Comparison of ENCODE assay signal across 8 cellular contexts in the genomic region with DNA sequence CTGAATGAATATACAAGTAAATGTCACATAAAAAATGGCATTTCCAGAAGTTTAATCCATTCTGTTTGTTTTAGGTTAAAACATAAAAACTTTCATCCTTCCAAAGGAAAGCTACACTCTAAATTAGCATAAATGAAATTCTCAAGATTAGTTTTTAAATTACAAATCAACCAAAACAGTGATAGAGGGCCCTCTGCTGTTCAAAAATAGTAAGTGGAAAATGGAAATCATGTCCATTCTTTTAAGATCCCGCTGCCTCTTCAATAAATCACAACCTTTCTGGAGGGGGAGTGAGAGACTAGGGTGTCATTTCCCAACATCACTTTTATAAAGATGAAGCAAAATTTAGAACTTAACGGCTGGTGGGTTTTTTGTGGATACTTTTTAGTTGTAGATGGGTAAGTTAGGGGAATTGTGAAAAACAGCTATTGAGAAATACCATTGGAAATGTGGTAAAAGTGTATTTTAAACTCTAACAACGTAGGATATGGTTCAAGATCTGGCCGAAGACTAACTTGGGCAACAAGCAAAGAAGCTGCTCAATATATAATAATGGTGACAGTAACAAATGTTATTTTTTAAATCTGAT. TPM values are rescaled to one million over a fixed set of nuclear protein-coding genes. Genes with fewer than 3 reads are reported as not detected.
DNase-seq lines count a peak whose midpoint lies in the region; ATAC-seq and TF ChIP-seq lines count a peak whose summit lies in the region.

No MANE protein-coding gene starts in this region.

- H3K9me3 Mint-ChIP-seq in T-helper 2 cell treated with Interferon-gamma antibody and Interleukin-4, amounts not matched to agents 5 μg/mL and 100 μg/mL, for 36 hours, result no peaks in the 10 kb centered on the region
- H3K9me3 Mint-ChIP-seq in glutamatergic neuron (ENCODE audit: unreplicated experiment), result peaks cover 3% of the 10 kb centered on the region

- no peaks in the 10 kb centered on the region for H3K36me3 ChIP-seq in KMS-11 (ENCODE audit: insufficient read depth)
- no peaks in the 10 kb centered on the region for H3K36me3 ChIP-seq in stomach

- intact Hi-C loops in stomach (cut with DNase I; ENCODE audit: low total_unique reads), result no loop called here

- peaks cover 27% of the 10 kb centered on the region for H3K27me3 Mint-ChIP-seq in T-helper 2 cell treated with Interferon-gamma antibody and Interleukin-4, amounts not matched to agents 5 μg/mL and 100 μg/mL, for 36 hours (ENCODE audit: low read depth)
- no peaks in the 10 kb centered on the region for H3K27me3 Mint-ChIP-seq in glutamatergic neuron (ENCODE audit: unreplicated experiment)

- TF ChIP-seq POLR2A in stomach (IDR thresholded peaks at IDR 0.05), result no peak

- WGBS in stomach, 5 donors, result 11 to 15% (median 13%) methylated on average over 4 of the region's 4 CpGs

- TF ChIP-seq EP300 in stomach (IDR thresholded peaks at IDR 0.05), result no peak

- no peaks in the 10 kb centered on the region for H3K27me3 ChIP-seq in KMS-11 (ENCODE audit: insufficient read depth, low read depth)
- no peaks in the 10 kb centered on the region for H3K27me3 ChIP-seq in stomach

- peaks cover 25% of the 10 kb centered on the region for H3K4me1 ChIP-seq in KMS-11 (ENCODE audit: low read depth, poor library complexity, severe bottlenecking)
- peaks cover 0 to 20% (median 9%) of the 10 kb centered on the region in 4 donors for H3K4me1 ChIP-seq in stomach

- no peaks in the 10 kb centered on the region for H4K20me1 ChIP-seq in KMS-11 (ENCODE audit: insufficient read depth)

- H3K4me3 ChIP-seq in KMS-11 (IDR thresholded peaks at IDR 0.05; ENCODE audit: insufficient read depth, low read depth, low read length) (no peak overlapping the region), stomach (no peak overlapping the region)

- peak overlapping the region; percentile 48 for H3K4me3 Mint-ChIP-seq in T-helper 2 cell treated with Interferon-gamma antibody and Interleukin-4, amounts not matched to agents 5 μg/mL and 100 μg/mL, for 36 hours
- no peak overlapping the region for H3K4me3 Mint-ChIP-seq in glutamatergic neuron (ENCODE audit: unreplicated experiment)

- H3K4me1 Mint-ChIP-seq in T-helper 2 cell treated with Interferon-gamma antibody and Interleukin-4, amounts not matched to agents 5 μg/mL and 100 μg/mL, for 36 hours (ENCODE audit: low read depth), result peaks cover 8% of the 10 kb centered on the region
- no peaks in the 10 kb centered on the region for H3K4me1 Mint-ChIP-seq in glutamatergic neuron (ENCODE audit: low read depth, unreplicated experiment)

- H2AFZ ChIP-seq in KMS-11 (ENCODE audit: low read depth), result 0 out of 2 replicates have a peak overlapping the region, but pooled peaks have one; percentile 39

- H3K9me3 ChIP-seq in stomach, result no peaks in the 10 kb centered on the region

- H3K9ac ChIP-seq in KMS-11, result no peak overlapping the region

- no peak overlapping the region for H3K4me2 ChIP-seq in KMS-11

- peak; percentile 25 for DNase-seq in NCI-H1436 (lab: John Stamatoyannopoulos, UW)
- DNase-seq in NCI-H1436 treated with DMSO at 0.1 percent for 48 hours (lab: John Stamatoyannopoulos, UW), result no peak
- no peak for DNase-seq in T-helper 2 cell treated with Interferon-gamma antibody and Interleukin-4, amounts not matched to agents 5 μg/mL and 100 μg/mL, for 36 hours (ENCODE audit: low spot score)
- DNase-seq in glutamatergic neuron, result no peak
- DNase-seq in stomach, result no peak

- H3K27ac ChIP-seq in KMS-11, result no peak overlapping the region
- no peak overlapping the region for H3K27ac ChIP-seq in stomach

- ATAC-seq in HG03442 (IDR thresholded peaks at IDR 0.05; ENCODE audit: unreplicated experiment), result no peak
- no peak for ATAC-seq in GM21576 (IDR thresholded peaks at IDR 0.05; ENCODE audit: unreplicated experiment)

- no peaks in the 10 kb centered on the region for H3K36me3 Mint-ChIP-seq in T-helper 2 cell treated with Interferon-gamma antibody and Interleukin-4, amounts not matched to agents 5 μg/mL and 100 μg/mL, for 36 hours (ENCODE audit: low read depth)
- H3K36me3 Mint-ChIP-seq in glutamatergic neuron (ENCODE audit: unreplicated experiment), result no peaks in the 10 kb centered on the region

- no peaks in the 10 kb centered on the region for H3K79me2 ChIP-seq in KMS-11 (ENCODE audit: insufficient read depth, low read depth)

- TF ChIP-seq CTCF in KMS-11 (conservative IDR thresholded peaks at IDR 0.05; ENCODE audit: low read depth, low read length) (peak; percentile 81), glutamatergic neuron (IDR thresholded peaks at IDR 0.05; ENCODE audit: partially characterized antibody, unreplicated experiment) (peak; percentile 71), stomach (IDR thresholded peaks at IDR 0.05) (peak in 4 of 7 experiments; percentile 33 to 62 (median 47))

- no peak overlapping the region for H3K27ac Mint-ChIP-seq in T-helper 2 cell treated with Interferon-gamma antibody and Interleukin-4, amounts not matched to agents 5 μg/mL and 100 μg/mL, for 36 hours
- H3K27ac Mint-ChIP-seq in glutamatergic neuron (ENCODE audit: unreplicated experiment), result no peak overlapping the region

RNA-seq across cellular contexts. Expression of gene DNAH7, which starts 1.7 kb away (rescaled TPM):
- total RNA-seq in glutamatergic neuron (ENCODE audit: unreplicated experiment) (0.56 TPM), stomach (10 to 100 TPM in 1 of 5 donors, 1 to 10 TPM in 3, under 1 TPM in 1; 0.58 to 48.1 (median 1.7) TPM)
- under 1 TPM; 0.15 to 0.61 (median 0.37) TPM for polyA plus RNA-seq in stomach
